11 cellular contexts compared by ENCODE assay signal in the genomic region with DNA sequence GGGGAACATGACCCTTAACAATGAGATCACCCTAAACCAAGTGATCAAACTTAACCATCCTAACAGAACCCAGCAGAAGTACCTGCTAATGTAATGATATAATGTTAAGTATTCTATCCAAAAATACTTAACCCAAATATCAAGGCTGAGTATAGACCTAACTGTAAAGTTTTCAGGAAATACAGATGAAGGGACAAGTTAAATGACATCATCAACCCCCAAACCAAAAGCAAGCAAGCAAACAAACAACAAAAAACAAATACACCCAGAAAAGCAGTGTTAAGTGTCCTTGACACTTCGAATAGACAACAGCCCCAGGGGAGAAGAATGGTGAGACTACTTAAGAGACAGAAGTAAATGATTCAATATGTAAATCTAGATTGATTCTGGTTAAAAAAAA. TPM values are rescaled to one million over a fixed set of nuclear protein-coding genes. Genes with fewer than 3 reads are reported as not detected.
DNase-seq lines count a peak whose midpoint lies in the region; ATAC-seq and TF ChIP-seq lines count a peak whose summit lies in the region.
"Had no signal": no experiment of that assay in that cellular context is flagged by ENCODE, and none has a peak within 500 bp of the region (broad histone marks: within the 10 kb centered on the region; RNA-seq: fewer than 3 reads in every experiment).

No MANE protein-coding gene starts in this region.

- H3K4me3 ChIP-seq in Caco-2 (ENCODE audit: low read depth, low read length) (no peak overlapping the region), adipocyte (ENCODE audit: low read length) (peak overlapping the region; percentile 1), right atrium auricular region (no peak overlapping the region)

- no peak for DNase-seq in Caco-2
- no peak for DNase-seq in adipocyte (ENCODE audit: low read depth)
- no peak for DNase-seq in naive thymus-derived CD8-positive, alpha-beta T cell
- DNase-seq in AML-193 (lab: John Stamatoyannopoulos, UW): no peak
- no peak for DNase-seq in KBM-7
- no peak for DNase-seq in right atrium auricular region (ENCODE audit: low spot score)
- DNase-seq: effector CD4-positive, alpha-beta T cell; kidney; SW 1271 had no signal

- no peaks in the 10 kb centered on the region for H3K27me3 Mint-ChIP-seq in Caco-2 (ENCODE audit: insufficient read depth, unreplicated experiment)
- H3K27me3 Mint-ChIP-seq in IgD-negative memory B cell: no peaks in the 10 kb centered on the region
- no peaks in the 10 kb centered on the region for H3K27me3 Mint-ChIP-seq in naive thymus-derived CD8-positive, alpha-beta T cell

- no peak for TF ChIP-seq CTCF in Caco-2 (IDR thresholded peaks at IDR 0.05; ENCODE audit: insufficient read depth in 1 of 2, low read depth in 1 of 2, low read length in 1 of 2, severe bottlenecking in 1 of 2, unreplicated experiment in 1 of 2)
- TF ChIP-seq CTCF in right atrium auricular region (IDR thresholded peaks at IDR 0.05): no peak

- BruUV-seq in Caco-2 (replicated peaks; lab: Mats Ljungman, UMichigan): no TSS peak

- H3K27me3 ChIP-seq in Caco-2 (replicated peaks; ENCODE audit: control insufficient read depth, insufficient read depth, low read length) (no peaks in the 10 kb centered on the region), adipocyte (replicated peaks; ENCODE audit: control insufficient read depth, insufficient read depth, low read length) (no peaks in the 10 kb centered on the region), right atrium auricular region (no peaks in the 10 kb centered on the region)

- in situ Hi-C loops in KBM-7 (cut with MboI; ENCODE audit: low pct_unique_long_range_greater_than_20kb, low sequenced_read_pairs): loop anchor here (25.0 kb wide), 1 partner anchor 179 kb away; no protein-coding TSS in a partner anchor

- no peaks in the 10 kb centered on the region for H3K9me3 ChIP-seq in Caco-2
- no peaks in the 10 kb centered on the region for H3K9me3 ChIP-seq in adipocyte (ENCODE audit: control insufficient read depth, low read length)
- H3K9me3 ChIP-seq in right atrium auricular region: no peaks in the 10 kb centered on the region

- H3K9me3 Mint-ChIP-seq in Caco-2 (ENCODE audit: unreplicated experiment) (no peaks in the 10 kb centered on the region), IgD-negative memory B cell (no peaks in the 10 kb centered on the region)
- no peaks in the 10 kb centered on the region for H3K9me3 Mint-ChIP-seq in naive thymus-derived CD8-positive, alpha-beta T cell

- intact Hi-C loops in Caco-2 (cut with micrococcal nuclease; ENCODE audit: unreplicated experiment): no loop called here

- POLR2A ChIA-PET in Caco-2 (lab: Charles Lee): no interaction called here
- POLR2A ChIA-PET in naive thymus-derived CD8-positive, alpha-beta T cell (lab: Charles Lee): no interaction called here

- H3K4me1 ChIP-seq in Caco-2: peaks cover 26% of the 10 kb centered on the region
- peaks cover 34% of the 10 kb centered on the region for H3K4me1 ChIP-seq in adipocyte (ENCODE audit: control insufficient read depth, insufficient read depth, low read length)
- H3K4me1 ChIP-seq in right atrium auricular region: peaks cover 0 to 26% of the 10 kb centered on the region in 2 donors

- H3K4me3 Mint-ChIP-seq in Caco-2 (ENCODE audit: unreplicated experiment): peak overlapping the region; percentile 100
- peak overlapping the region; percentile 51 to 98 (median 78) for H3K4me3 Mint-ChIP-seq in IgD-negative memory B cell
- H3K4me3 Mint-ChIP-seq in naive thymus-derived CD8-positive, alpha-beta T cell: peak overlapping the region; percentile 52 to 93 (median 70)

- H3K4me1 Mint-ChIP-seq in Caco-2 (ENCODE audit: low read depth, unreplicated experiment) (peaks cover 16% of the 10 kb centered on the region), IgD-negative memory B cell (peaks cover 38 to 62% (median 51%) of the 10 kb centered on the region in 3 donors)
- peaks cover 29 to 81% (median 68%) of the 10 kb centered on the region in 4 donors for H3K4me1 Mint-ChIP-seq in naive thymus-derived CD8-positive, alpha-beta T cell

- H3K36me3 ChIP-seq in Caco-2 (ENCODE audit: control insufficient read depth, insufficient read depth, low read length): no peaks in the 10 kb centered on the region
- H3K36me3 ChIP-seq in adipocyte (ENCODE audit: control insufficient read depth, insufficient read depth, low read length, severe bottlenecking): no peaks in the 10 kb centered on the region
- H3K36me3 ChIP-seq in right atrium auricular region: no peaks in the 10 kb centered on the region

- no peak overlapping the region for H3K27ac ChIP-seq in right atrium auricular region

- CTCF ChIA-PET in Caco-2 (lab: Charles Lee): no interaction called here

- H3K36me3 Mint-ChIP-seq in Caco-2 (ENCODE audit: insufficient read depth, unreplicated experiment) (peaks cover 72% of the 10 kb centered on the region), IgD-negative memory B cell (peaks cover 11% of the 10 kb centered on the region)
- peaks cover 7 to 24% (median 8%) of the 10 kb centered on the region in 3 donors for H3K36me3 Mint-ChIP-seq in naive thymus-derived CD8-positive, alpha-beta T cell

- ATAC-seq in naive thymus-derived CD8-positive, alpha-beta T cell: no peak
- ATAC-seq in HG03159 (IDR thresholded peaks at IDR 0.05; ENCODE audit: unreplicated experiment): no peak

- H3K9ac ChIP-seq in adipocyte (ENCODE audit: low read length): no peak overlapping the region

- peak overlapping the region; percentile 65 for H3K27ac Mint-ChIP-seq in Caco-2 (ENCODE audit: unreplicated experiment)
- H3K27ac Mint-ChIP-seq in IgD-negative memory B cell: peak overlapping the region in 1 of 3 donors; percentile 16
- H3K27ac Mint-ChIP-seq in naive thymus-derived CD8-positive, alpha-beta T cell: peak overlapping the region in 7 of 10 donors; percentile 2 to 68 (median 36)

RNA-seq across cellular contexts. Expression of gene CSTF3, which starts 2.7 kb away (rescaled TPM):
- total RNA-seq in Caco-2 (2022) (43.6 and 45.6 TPM in 2 replicates), right atrium auricular region (1 to 10 TPM; 5.5 to 8.7 TPM)
- 10.9 TPM for polyA plus RNA-seq in IgD-negative memory B cell
- 10 to 100 TPM; 27.3 to 31.0 TPM for total RNA-seq in naive thymus-derived CD8-positive, alpha-beta T cell
- polyA plus RNA-seq in naive thymus-derived CD8-positive, alpha-beta T cell: 10 to 100 TPM; 11.1 to 17.9 (median 15.4) TPM
